In the genomic region with DNA sequence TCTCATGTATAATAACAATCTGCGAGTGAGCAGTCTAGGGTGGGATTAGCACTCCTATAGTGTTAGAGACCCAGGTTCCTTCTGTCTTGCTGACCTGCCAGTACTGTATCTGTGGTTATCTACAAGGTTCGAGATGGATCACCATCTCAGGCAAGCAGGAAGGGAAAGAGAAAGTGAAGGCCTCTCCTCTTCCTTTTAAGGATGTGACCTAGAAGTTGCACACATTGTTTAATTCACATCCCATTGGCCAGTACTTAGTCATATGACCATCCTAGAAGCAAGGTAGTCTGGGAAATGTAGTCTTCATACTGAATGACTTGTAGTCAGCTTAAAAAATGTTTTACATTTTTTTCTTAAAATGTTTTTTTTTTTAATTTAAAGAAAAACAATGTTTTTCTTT, we compare ENCODE assay signal across 8 cellular contexts.
DNase-seq lines count a peak whose midpoint lies in the region; ATAC-seq and TF ChIP-seq lines count a peak whose summit lies in the region.

No MANE protein-coding gene starts in this region.

- no peak overlapping the region for H2BK15ac ChIP-seq in mesenchymal stem cell (ENCODE audit: low read depth, poor library complexity, severe bottlenecking)

- WGBS in body of pancreas, 2 donors, result 63 to 90% methylated on average over 2 of the region's 2 CpGs
- WGBS in mesenchymal stem cell, result 100% methylated on average over 2 of the region's 2 CpGs

- no peak overlapping the region for H3K18ac ChIP-seq in mesenchymal stem cell (ENCODE audit: low read depth in 1 of 2, low read length in 2 of 2)

- H3K14ac ChIP-seq in mesenchymal stem cell (ENCODE audit: low read length in 2 of 2), result no peak overlapping the region

- ATAC-seq in GM18868 (IDR thresholded peaks at IDR 0.05; ENCODE audit: unreplicated experiment) (peak; percentile 98), HG02973 (IDR thresholded peaks at IDR 0.05; ENCODE audit: unreplicated experiment) (peak; percentile 97), body of pancreas (peak; percentile 56)

- no peak overlapping the region for H2BK120ac ChIP-seq in mesenchymal stem cell (ENCODE audit: low read depth, low read length)

- intact Hi-C loops in body of pancreas (cut with DNase I), result no loop called here

- DNase-seq in CMK (ENCODE audit: low read depth) (peak; percentile 60), NCI-H69 (lab: John Stamatoyannopoulos, UW) (peak; percentile 65), body of pancreas (no peak), mesenchymal stem cell (peak; percentile 91), NCI-H128 (lab: John Stamatoyannopoulos, UW; ENCODE audit: unreplicated experiment) (no peak)
- no peak for DNase-seq in effector CD4-positive, alpha-beta T cell

- H3K4ac ChIP-seq in mesenchymal stem cell (ENCODE audit: low read depth in 1 of 2, low read length in 2 of 2), result no peak overlapping the region

- H3K79me1 ChIP-seq in mesenchymal stem cell (replicated peaks; ENCODE audit: low read length, poor library complexity, severe bottlenecking), result no peaks in the 10 kb centered on the region

- H3K27me3 ChIP-seq in body of pancreas (no peaks in the 10 kb centered on the region), mesenchymal stem cell (ENCODE audit: control insufficient read depth in 1 of 2, insufficient read depth in 1 of 2, low read length in 2 of 2) (peaks cover 10 to 17% of the 10 kb centered on the region in 2 experiments)

- H4K91ac ChIP-seq in mesenchymal stem cell (ENCODE audit: low read length), result no peak overlapping the region

- no peak overlapping the region for H2AK5ac ChIP-seq in mesenchymal stem cell (ENCODE audit: low read length, severe bottlenecking)

- H3K9me3 ChIP-seq in body of pancreas, result no peaks in the 10 kb centered on the region
- H3K9me3 ChIP-seq in mesenchymal stem cell (ENCODE audit: control insufficient read depth, low read length), result no peaks in the 10 kb centered on the region

- H3K23ac ChIP-seq in mesenchymal stem cell (ENCODE audit: low read length in 2 of 2), result no peak overlapping the region

- no peak overlapping the region for H2BK12ac ChIP-seq in mesenchymal stem cell (ENCODE audit: low read length in 2 of 2)

- H2AFZ ChIP-seq in mesenchymal stem cell (ENCODE audit: low read depth, low read length), result no peak overlapping the region

- no peak overlapping the region for H3K4me2 ChIP-seq in mesenchymal stem cell (ENCODE audit: low read length, poor library complexity, severe bottlenecking)

- H3K36me3 ChIP-seq in body of pancreas (replicated peaks in 1 of 2; ENCODE audit: insufficient read depth in 1 of 2, low read depth in 2 of 2) (no peaks in the 10 kb centered on the region), mesenchymal stem cell (ENCODE audit: control insufficient read depth in 1 of 2, insufficient read depth in 2 of 2, low read depth in 1 of 2, low read length in 2 of 2) (no peaks in the 10 kb centered on the region)

- peak overlapping the region; percentile 73 for H4K8ac ChIP-seq in mesenchymal stem cell (ENCODE audit: low read length)

- no peak overlapping the region for H3K27ac ChIP-seq in body of pancreas
- no peak overlapping the region for H3K27ac ChIP-seq in mesenchymal stem cell (ENCODE audit: low read length, poor library complexity, severe bottlenecking)

- TF ChIP-seq POLR2A in body of pancreas (IDR thresholded peaks at IDR 0.05), result no peak

- no peak overlapping the region for H3K4me3 ChIP-seq in body of pancreas
- H3K4me3 ChIP-seq in mesenchymal stem cell (ENCODE audit: insufficient read depth in 1 of 2, low read depth in 1 of 2, low read length in 2 of 2), result peak overlapping the region in 1 of 2 experiments; percentile 11

- H3K9ac ChIP-seq in mesenchymal stem cell (ENCODE audit: low read length), result no peak overlapping the region

- no peak overlapping the region for H2BK5ac ChIP-seq in mesenchymal stem cell (ENCODE audit: low read depth, low read length, poor library complexity, severe bottlenecking)

- H3K4me1 ChIP-seq in body of pancreas (no peaks in the 10 kb centered on the region), mesenchymal stem cell (ENCODE audit: control insufficient read depth, insufficient read depth, low read depth, low read length) (no peaks in the 10 kb centered on the region)

- no peak for TF ChIP-seq CTCF in body of pancreas (IDR thresholded peaks at IDR 0.05)

Comparison
In these comparisons a context has a peak if more than half of its experiments do, and no peak if none do; other contexts are left out.
1. DNase-seq: peak in CMK (single experiment), NCI-H69 (single experiment) and mesenchymal stem cell (single experiment); none in body of pancreas (0 of 4), effector CD4-positive, alpha-beta T cell (single experiment) and NCI-H128 (single experiment).
2. Peak in every context shown above with its lines, with median percentiles within 50 percentile points of each other: ATAC-seq.